ENCODE assay signal across 16 cellular contexts in genomic region chr1:218538341-218538740, GRCh38.
"Had no signal": no experiment of that assay in that cellular context is flagged by ENCODE, and none has a peak within 500 bp of the region (broad histone marks: within the 10 kb centered on the region; RNA-seq: fewer than 3 reads in every experiment).

No MANE protein-coding gene starts in this region.

- DNase-seq: activated CD4-positive, alpha-beta T cell treated with anti-CD3 and anti-CD28 coated beads, Interleukin-2, amount 50 U/mL, for 4 hours; activated gamma-delta T cell; adrenal gland; effector CD8-positive, alpha-beta T cell; foreskin keratinocyte; hypothalamus; mesendoderm; naive thymus-derived CD4-positive, alpha-beta T cell; sigmoid colon; stimulated activated CD4-positive, alpha-beta T cell treated with anti-CD3 and anti-CD28 coated beads, Interleukin-12 subunit alpha, Interleukin-12 subunit beta, amount 100 ng/mL, for 4 hours; stimulated activated CD4-positive, alpha-beta T cell treated with anti-CD3 and anti-CD28 coated beads, Interleukin-1b, Interleukin-23, amount 100 ng/mL, for 48 hours; stimulated activated CD8-positive, alpha-beta memory T cell treated with anti-CD3 and anti-CD28 coated beads, Interleukin-4, amount 100 ng/mL, for 48 hours; stimulated activated naive CD4-positive, alpha-beta T cell; tibial artery had no signal

- H3K4me3 ChIP-seq: adrenal gland, cardiac muscle cell, sigmoid colon, tibial artery had no signal

- ATAC-seq: foreskin keratinocyte; naive thymus-derived CD4-positive, alpha-beta T cell had no signal

- H3K36me3 ChIP-seq: adrenal gland, cardiac muscle cell, sigmoid colon, tibial artery had no signal

- H3K4me1 ChIP-seq: adrenal gland, parathyroid adenoma, sigmoid colon, tibial artery had no signal

- H3K27me3 ChIP-seq: adrenal gland, cardiac muscle cell, foreskin keratinocyte, sigmoid colon, tibial artery had no signal

- H3K79me2 ChIP-seq: parathyroid adenoma had no signal

- H3K27ac ChIP-seq: cardiac muscle cell, foreskin keratinocyte, parathyroid adenoma, sigmoid colon, tibial artery had no signal

- H2AFZ ChIP-seq: parathyroid adenoma had no signal

- H3K9me3 ChIP-seq: adrenal gland, sigmoid colon, tibial artery had no signal

- H3K9ac ChIP-seq: parathyroid adenoma had no signal
